ENCODE assay signal across 17 cellular contexts in genomic region chr14:24096545-24097181, GRCh38. TPM values are rescaled to one million over a fixed set of nuclear protein-coding genes. Genes with fewer than 3 reads are reported as not detected.
DNase-seq lines count a peak whose midpoint lies in the region; ATAC-seq and TF ChIP-seq lines count a peak whose summit lies in the region.
"Had no signal": no experiment of that assay in that cellular context is flagged by ENCODE, and none has a peak within 500 bp of the region (broad histone marks: within the 10 kb centered on the region; RNA-seq: fewer than 3 reads in every experiment).

No MANE protein-coding gene starts in this region.

- peaks cover 22% of the 10 kb centered on the region for H3K4me1 ChIP-seq in CD4-positive, alpha-beta memory T cell (ENCODE audit: insufficient read depth, low read length)
- H3K4me1 ChIP-seq in H9 (ENCODE audit: insufficient read depth, low read length), result no peaks in the 10 kb centered on the region; the same call in 1 of the 2 replicates

- H4K20me1 ChIP-seq in H9 (ENCODE audit: control insufficient read depth, insufficient read depth, insufficient read length), result no peaks in the 10 kb centered on the region

- H3K9me3 ChIP-seq in CD4-positive, alpha-beta memory T cell (ENCODE audit: control insufficient read depth in 1 of 2, low read length in 2 of 2), result no peaks in the 10 kb centered on the region
- no peaks in the 10 kb centered on the region for H3K9me3 ChIP-seq in H9 (ENCODE audit: control insufficient read depth, low read depth, low read length)
- H3K9me3 ChIP-seq: heart left ventricle, sigmoid colon had no signal

- no peak overlapping the region for H2BK15ac ChIP-seq in H9 (ENCODE audit: low read depth, low read length)

- H3K4ac ChIP-seq in H9 (ENCODE audit: low read depth, low read length), result no peak overlapping the region

- CTCF ChIA-PET in CD4-positive, alpha-beta memory T cell (lab: Charles Lee; ENCODE audit: partially characterized antibody), result interaction anchor here (1.1 to 12.2 kb wide), 5 partner anchors 9 to 237 kb away, joined by 3 to 475 read pairs (median 168); partner anchors contain the start of genes CARMIL3 and IRF9

- no peak overlapping the region for H4K5ac ChIP-seq in H9 (ENCODE audit: insufficient read length, low read depth, low read length)

- no peak overlapping the region for H3K27ac ChIP-seq in CD4-positive, alpha-beta memory T cell (ENCODE audit: low read depth, low read length)
- H3K27ac ChIP-seq in H9 (ENCODE audit: insufficient read length, low read depth, low read length), result no peak overlapping the region

- H4K91ac ChIP-seq in H9 (ENCODE audit: insufficient read length, low read depth, low read length), result no peak overlapping the region

- H2AFZ ChIP-seq in H9 (ENCODE audit: low read length), result no peak overlapping the region

- H3K9ac ChIP-seq in H9 (ENCODE audit: extremely low read depth, insufficient read length, low read length), result no peak overlapping the region

- H3K4me1 Mint-ChIP-seq in CD4-positive, alpha-beta memory T cell, result peaks cover 19 to 42% (median 26%) of the 10 kb centered on the region in 4 donors
- H3K4me1 Mint-ChIP-seq in H9, result peaks cover 19 to 29% of the 10 kb centered on the region in 2 experiments
- peaks cover 25% of the 10 kb centered on the region for H3K4me1 Mint-ChIP-seq in activated naive CD8-positive, alpha-beta T cell treated with anti-CD3 and anti-CD28 coated beads, Interleukin-2, amount 50 U/mL, for 24 hours
- peaks cover 27% of the 10 kb centered on the region for H3K4me1 Mint-ChIP-seq in neural crest cell

- no peaks in the 10 kb centered on the region; the same call in 1 of the 2 replicates for H3K79me2 ChIP-seq in H9 (ENCODE audit: insufficient read depth, low read length)

- no peak overlapping the region for H3K14ac ChIP-seq in H9 (ENCODE audit: insufficient read depth, low read length)

- POLR2A ChIA-PET in CD4-positive, alpha-beta memory T cell (lab: Charles Lee; ENCODE audit: partially characterized antibody), result interaction anchor here (0.6 to 8.8 kb wide), 6 partner anchors 11 to 136 kb away, joined by 3 to 137 read pairs (median 42); partner anchors contain the start of genes CHMP4A, DCAF11, EMC9 and GMPR2

- TF ChIP-seq CTCF in H9 (conservative IDR thresholded peaks at IDR 0.05), result no peak
- no peak for TF ChIP-seq CTCF in neural crest cell (conservative IDR thresholded peaks at IDR 0.05)

- no peak overlapping the region for H3K4me2 ChIP-seq in H9 (ENCODE audit: insufficient read depth, insufficient read length, low read length)

- intact Hi-C loops in CD4-positive, alpha-beta memory T cell (cut with micrococcal nuclease), result loop anchor here (10.0 kb wide), 1 partner anchor 48 kb away; the partner anchor contains the start of genes EMC9, PSME2 and RNF31

- H3K27ac Mint-ChIP-seq in CD4-positive, alpha-beta memory T cell, result peak overlapping the region in 6 of 7 donors; percentile 29 to 84 (median 60)
- H3K27ac Mint-ChIP-seq in H9 (peak overlapping the region in 1 of 3 experiments; percentile 78; a peak in 1 of 7 replicates), neural crest cell (ENCODE audit: unreplicated experiment) (no peak overlapping the region)
- peak overlapping the region; percentile 54 for H3K27ac Mint-ChIP-seq in activated naive CD8-positive, alpha-beta T cell treated with anti-CD3 and anti-CD28 coated beads, Interleukin-2, amount 50 U/mL, for 24 hours

- no peak for ATAC-seq in activated naive CD8-positive, alpha-beta T cell treated with anti-CD3 and anti-CD28 coated beads, Interleukin-2, amount 50 U/mL, for 24 hours
- no peak for ATAC-seq in HG03439 (IDR thresholded peaks at IDR 0.05; ENCODE audit: unreplicated experiment)
- no peak for ATAC-seq in HG02623 (IDR thresholded peaks at IDR 0.05; ENCODE audit: unreplicated experiment)
- ATAC-seq in HG03571 (IDR thresholded peaks at IDR 0.05; ENCODE audit: unreplicated experiment), result no peak
- ATAC-seq: heart left ventricle, SK-N-SH treated with all-trans-retinoic acid at 6 μM for 48 hours had no signal

- peak overlapping the region; percentile 42 for H2BK12ac ChIP-seq in H9 (ENCODE audit: insufficient read length, low read depth, low read length)

- no peak overlapping the region for H3T11ph ChIP-seq in H9 (ENCODE audit: low read length)

- H3K27me3 ChIP-seq in CD4-positive, alpha-beta memory T cell (ENCODE audit: insufficient read depth, low read length), result no peaks in the 10 kb centered on the region
- no peaks in the 10 kb centered on the region for H3K27me3 ChIP-seq in H9 (ENCODE audit: insufficient read depth, low read length)
- H3K27me3 ChIP-seq: heart left ventricle, sigmoid colon had no signal

- no peak overlapping the region for H3K4me3 ChIP-seq in CD4-positive, alpha-beta memory T cell (ENCODE audit: low read length in 2 of 2)
- H3K4me3 ChIP-seq: heart left ventricle, sigmoid colon had no signal

- peak overlapping the region; percentile 72 for H3K23ac ChIP-seq in H9 (ENCODE audit: insufficient read length, low read depth, low read length)

- peaks cover 17% of the 10 kb centered on the region for H3K36me3 ChIP-seq in CD4-positive, alpha-beta memory T cell (ENCODE audit: insufficient read depth, low read length)

- no peak overlapping the region for H2BK120ac ChIP-seq in H9 (ENCODE audit: low read depth, low read length, poor library complexity, severe bottlenecking)

- no peak overlapping the region for H2AK5ac ChIP-seq in H9 (ENCODE audit: insufficient read length, low read length)

- H2BK20ac ChIP-seq in H9 (ENCODE audit: low read depth, low read length, poor library complexity, severe bottlenecking), result no peak overlapping the region

- DNase-seq in CD4-positive, alpha-beta memory T cell, result no peak
- DNase-seq in H9 (no peak), neural crest cell (ENCODE audit: low read depth, low spot score) (no peak)
- no peak for DNase-seq in activated naive CD8-positive, alpha-beta T cell treated with anti-CD3 and anti-CD28 coated beads, Interleukin-2, amount 50 U/mL, for 24 hours
- DNase-seq: erythroblast; KBM-7; NCI-H1105 treated with DMSO at 0.1 percent for 48 hours; NCI-H345; sigmoid colon; stimulated activated CD4-positive, alpha-beta T cell treated with anti-CD3 and anti-CD28 coated beads, Interleukin-4, amount 100 ng/mL, for 4 hours; stimulated activated naive CD4-positive, alpha-beta T cell had no signal

- no peak overlapping the region for H3K56ac ChIP-seq in H9 (ENCODE audit: insufficient read length, low read depth, low read length)

- WGBS in H9 (ENCODE audit: extremely low coverage, insufficient read length, low lambda C conversion rate), result no CpG with 5 or more reads among the region's 8 CpGs

- H3K79me1 ChIP-seq in H9 (ENCODE audit: insufficient read depth, low read depth, low read length, poor library complexity, severe bottlenecking), result no peaks in the 10 kb centered on the region

- H3K36me3 Mint-ChIP-seq in CD4-positive, alpha-beta memory T cell, result peaks cover 17 to 35% of the 10 kb centered on the region in 2 donors
- H3K36me3 Mint-ChIP-seq in H9 (ENCODE audit: insufficient read depth in 1 of 3, low read depth in 3 of 3) (peaks cover 42 to 58% (median 47%) of the 10 kb centered on the region in 3 experiments), neural crest cell (ENCODE audit: low read depth) (no peaks in the 10 kb centered on the region)
- H3K36me3 Mint-ChIP-seq in activated naive CD8-positive, alpha-beta T cell treated with anti-CD3 and anti-CD28 coated beads, Interleukin-2, amount 50 U/mL, for 24 hours (ENCODE audit: low read depth), result peaks cover 41% of the 10 kb centered on the region

- no peaks in the 10 kb centered on the region for H3K9me3 Mint-ChIP-seq in CD4-positive, alpha-beta memory T cell
- H3K9me3 Mint-ChIP-seq in H9 (peaks cover 0 to 2% of the 10 kb centered on the region in 2 experiments; a peak in 3 of 5 replicates), neural crest cell (no peaks in the 10 kb centered on the region)
- no peaks in the 10 kb centered on the region for H3K9me3 Mint-ChIP-seq in activated naive CD8-positive, alpha-beta T cell treated with anti-CD3 and anti-CD28 coated beads, Interleukin-2, amount 50 U/mL, for 24 hours

- H3K18ac ChIP-seq in H9 (ENCODE audit: insufficient read length, low read depth, low read length), result no peak overlapping the region

- no peak overlapping the region for H2BK5ac ChIP-seq in H9 (ENCODE audit: insufficient read length, low read length)

- no peaks in the 10 kb centered on the region for H3K27me3 Mint-ChIP-seq in CD4-positive, alpha-beta memory T cell
- H3K27me3 Mint-ChIP-seq in H9 (ENCODE audit: low read depth) (peaks cover 4% of the 10 kb centered on the region), neural crest cell (ENCODE audit: low read depth) (no peaks in the 10 kb centered on the region)
- no peaks in the 10 kb centered on the region for H3K27me3 Mint-ChIP-seq in activated naive CD8-positive, alpha-beta T cell treated with anti-CD3 and anti-CD28 coated beads, Interleukin-2, amount 50 U/mL, for 24 hours

- H4K8ac ChIP-seq in H9 (replicated peaks; ENCODE audit: insufficient read length, low read depth, low read length), result no peak overlapping the region

- H3K23me2 ChIP-seq in H9 (ENCODE audit: insufficient read length, low read depth, low read length, poor library complexity, severe bottlenecking), result peaks cover 6% of the 10 kb centered on the region

- peak overlapping the region in 7 of 8 donors; percentile 49 to 74 (median 70) for H3K4me3 Mint-ChIP-seq in CD4-positive, alpha-beta memory T cell
- H3K4me3 Mint-ChIP-seq in H9 (peak overlapping the region in 1 of 2 experiments; percentile 45; a peak in 2 of 5 replicates), neural crest cell (peak overlapping the region; percentile 71)
- H3K4me3 Mint-ChIP-seq in activated naive CD8-positive, alpha-beta T cell treated with anti-CD3 and anti-CD28 coated beads, Interleukin-2, amount 50 U/mL, for 24 hours, result peak overlapping the region; percentile 52

RNA-seq across cellular contexts. Expression of gene PCK2, which starts 2.6 kb away (rescaled TPM):
- total RNA-seq in CD4-positive, alpha-beta memory T cell, result 10 to 100 TPM; 18.3 to 21.4 TPM
- polyA plus RNA-seq in CD4-positive, alpha-beta memory T cell, result 10 to 100 TPM; 11.0 to 15.5 TPM
- total RNA-seq in H9 (2021) (48.9 and 50.2 TPM in 2 replicates), neural crest cell (26.1 and 26.7 TPM in 2 replicates)

RNA-seq across cellular contexts. Expression of gene DCAF11, which starts 17.9 kb away (rescaled TPM):
- 10 to 100 TPM; 71.5 to 75.8 TPM for total RNA-seq in CD4-positive, alpha-beta memory T cell
- 10 to 100 TPM; 75.1 to 93.4 TPM for polyA plus RNA-seq in CD4-positive, alpha-beta memory T cell
- total RNA-seq in H9 (2021) (73.4 and 74.3 TPM in 2 replicates), neural crest cell (52.5 and 53.9 TPM in 2 replicates)

RNA-seq across cellular contexts. Expression of gene NRL, which starts 18.1 kb away (rescaled TPM):
- total RNA-seq in CD4-positive, alpha-beta memory T cell, result 1 to 10 TPM; 2.9 to 4.5 TPM
- polyA plus RNA-seq in CD4-positive, alpha-beta memory T cell, result 1 to 10 TPM; 1.4 to 1.6 TPM
- total RNA-seq in H9 (2021) (2.2 and 2.5 TPM in 2 replicates), neural crest cell (1.2 and 2.3 TPM in 2 replicates)

RNA-seq across cellular contexts. Expression of gene CPNE6, which starts 25.3 kb away (rescaled TPM):
- not detected for total RNA-seq in CD4-positive, alpha-beta memory T cell
- polyA plus RNA-seq in CD4-positive, alpha-beta memory T cell, result under 1 TPM in 1 of 2 donors, not detected in 1; 0.04 TPM
- total RNA-seq in H9 (2021) (not detected in 2 replicates), neural crest cell (not detected in 2 replicates)
- total RNA-seq: myocyte had no signal
- polyA plus RNA-seq: heart left ventricle had no signal

RNA-seq across cellular contexts. Expression of gene FITM1, which starts 33.8 kb away (rescaled TPM):
- 1 to 10 TPM; 3.2 to 4.2 TPM for total RNA-seq in CD4-positive, alpha-beta memory T cell
- under 1 TPM; 0.69 to 0.81 TPM for polyA plus RNA-seq in CD4-positive, alpha-beta memory T cell
- total RNA-seq in H9 (2021) (0.31 and 0.72 TPM in 2 replicates), neural crest cell (0.42 and 0.66 TPM in 2 replicates)
